ENCODE assay signal across 15 cellular contexts in genomic region chr9:133340916-133341315, GRCh38. TPM values are rescaled to one million over a fixed set of nuclear protein-coding genes. Genes with fewer than 3 reads are reported as not detected.
DNase-seq lines count a peak whose midpoint lies in the region; ATAC-seq lines count a peak whose summit lies in the region.
"Had no signal": no experiment of that assay in that cellular context is flagged by ENCODE, and none has a peak within 500 bp of the region (broad histone marks: within the 10 kb centered on the region; RNA-seq: fewer than 3 reads in every experiment).

No MANE protein-coding gene starts in this region.

- peak overlapping the region; percentile 34 for H3K27ac Mint-ChIP-seq in stimulated activated naive CD8-positive, alpha-beta T cell treated with anti-CD3 and anti-CD28 coated beads, Interleukin-15, Interleukin-2, amounts not matched to agents 100 ng/mL and 50 ng/mL, for 24 hours
- peak overlapping the region in 1 of 2 donors; percentile 93 for H3K27ac Mint-ChIP-seq in stimulated activated naive CD8-positive, alpha-beta T cell treated with anti-CD3 and anti-CD28 coated beads, Interleukin-15, amount 100 ng/mL, for 72 hours
- H3K27ac Mint-ChIP-seq in activated naive CD8-positive, alpha-beta T cell treated with anti-CD3 and anti-CD28 coated beads, Interleukin-2, amount 50 U/mL, for 24 hours = peak overlapping the region; percentile 52
- peak overlapping the region; percentile 67 to 93 (median 84) for H3K27ac Mint-ChIP-seq in naive thymus-derived CD8-positive, alpha-beta T cell
- H3K27ac Mint-ChIP-seq: H9 had no signal

- peaks cover 56% of the 10 kb centered on the region for H3K4me1 Mint-ChIP-seq in stimulated activated naive CD8-positive, alpha-beta T cell treated with anti-CD3 and anti-CD28 coated beads, Interleukin-15, Interleukin-2, amounts not matched to agents 100 ng/mL and 50 ng/mL, for 24 hours (ENCODE audit: low read depth)
- peaks cover 61% of the 10 kb centered on the region for H3K4me1 Mint-ChIP-seq in stimulated activated naive CD8-positive, alpha-beta T cell treated with anti-CD3 and anti-CD28 coated beads, Interleukin-15, amount 100 ng/mL, for 72 hours
- H3K4me1 Mint-ChIP-seq in activated naive CD8-positive, alpha-beta T cell treated with anti-CD3 and anti-CD28 coated beads, Interleukin-2, amount 50 U/mL, for 24 hours = peaks cover 38% of the 10 kb centered on the region
- H3K4me1 Mint-ChIP-seq in naive thymus-derived CD8-positive, alpha-beta T cell = peaks cover 20 to 63% (median 45%) of the 10 kb centered on the region in 4 donors

- H3K27me3 Mint-ChIP-seq in stimulated activated naive CD8-positive, alpha-beta T cell treated with anti-CD3 and anti-CD28 coated beads, Interleukin-15, Interleukin-2, amounts not matched to agents 100 ng/mL and 50 ng/mL, for 24 hours = no peaks in the 10 kb centered on the region
- H3K27me3 Mint-ChIP-seq in stimulated activated naive CD8-positive, alpha-beta T cell treated with anti-CD3 and anti-CD28 coated beads, Interleukin-15, amount 100 ng/mL, for 72 hours = no peaks in the 10 kb centered on the region
- H3K27me3 Mint-ChIP-seq in activated naive CD8-positive, alpha-beta T cell treated with anti-CD3 and anti-CD28 coated beads, Interleukin-2, amount 50 U/mL, for 24 hours = no peaks in the 10 kb centered on the region
- H3K27me3 Mint-ChIP-seq in naive thymus-derived CD8-positive, alpha-beta T cell = no peaks in the 10 kb centered on the region

- no peak overlapping the region for H3K4me3 Mint-ChIP-seq in stimulated activated naive CD8-positive, alpha-beta T cell treated with anti-CD3 and anti-CD28 coated beads, Interleukin-15, Interleukin-2, amounts not matched to agents 100 ng/mL and 50 ng/mL, for 24 hours
- H3K4me3 Mint-ChIP-seq in stimulated activated naive CD8-positive, alpha-beta T cell treated with anti-CD3 and anti-CD28 coated beads, Interleukin-15, amount 100 ng/mL, for 72 hours = no peak overlapping the region
- no peak overlapping the region for H3K4me3 Mint-ChIP-seq in activated naive CD8-positive, alpha-beta T cell treated with anti-CD3 and anti-CD28 coated beads, Interleukin-2, amount 50 U/mL, for 24 hours
- H3K4me3 Mint-ChIP-seq in naive thymus-derived CD8-positive, alpha-beta T cell = peak overlapping the region in 5 of 10 donors; percentile 4 to 72 (median 63)
- H3K4me3 Mint-ChIP-seq: H9 had no signal

- DNase-seq in stimulated activated naive CD8-positive, alpha-beta T cell treated with anti-CD3 and anti-CD28 coated beads, Interleukin-15, amount 100 ng/mL, for 72 hours = no peak
- DNase-seq in activated naive CD8-positive, alpha-beta T cell treated with anti-CD3 and anti-CD28 coated beads, Interleukin-2, amount 50 U/mL, for 24 hours = no peak
- DNase-seq in naive thymus-derived CD8-positive, alpha-beta T cell = no peak
- DNase-seq in CD1c-positive myeloid dendritic cell (ENCODE audit: extremely low spot score) = no peak
- DNase-seq in NOMO-1 treated with DMSO at 0.1 percent for 48 hours (lab: John Stamatoyannopoulos, UW; ENCODE audit: unreplicated experiment) = no peak
- DNase-seq in NCI-H2081 treated with DMSO at 0.1 percent for 48 hours (lab: John Stamatoyannopoulos, UW) = no peak
- no peak for DNase-seq in NCI-H1930 (lab: John Stamatoyannopoulos, UW)
- DNase-seq: activated CD4-positive, alpha-beta T cell treated with anti-CD3 and anti-CD28 coated beads, Interleukin-2, amount 50 U/mL, for 1 hour; foreskin keratinocyte; H9; MG63; NCI-H1694 treated with DMSO at 0.1 percent for 48 hours; SJCRH30; T1000 had no signal

- POLR2A ChIA-PET in naive thymus-derived CD8-positive, alpha-beta T cell (lab: Charles Lee) = interaction anchor here (1.3 to 2.1 kb wide), 2 partner anchors 34 to 310 kb away, joined by 5 to 6 read pairs; partner anchors contain the start of gene GTF3C5

- ATAC-seq in stimulated activated naive CD8-positive, alpha-beta T cell treated with anti-CD3 and anti-CD28 coated beads, Interleukin-15, amount 100 ng/mL, for 72 hours = no peak
- no peak for ATAC-seq in activated naive CD8-positive, alpha-beta T cell treated with anti-CD3 and anti-CD28 coated beads, Interleukin-2, amount 50 U/mL, for 24 hours
- ATAC-seq in naive thymus-derived CD8-positive, alpha-beta T cell = no peak
- ATAC-seq: foreskin keratinocyte had no signal

- no peaks in the 10 kb centered on the region for H3K9me3 Mint-ChIP-seq in stimulated activated naive CD8-positive, alpha-beta T cell treated with anti-CD3 and anti-CD28 coated beads, Interleukin-15, Interleukin-2, amounts not matched to agents 100 ng/mL and 50 ng/mL, for 24 hours
- H3K9me3 Mint-ChIP-seq in stimulated activated naive CD8-positive, alpha-beta T cell treated with anti-CD3 and anti-CD28 coated beads, Interleukin-15, amount 100 ng/mL, for 72 hours = no peaks in the 10 kb centered on the region
- no peaks in the 10 kb centered on the region for H3K9me3 Mint-ChIP-seq in activated naive CD8-positive, alpha-beta T cell treated with anti-CD3 and anti-CD28 coated beads, Interleukin-2, amount 50 U/mL, for 24 hours
- no peaks in the 10 kb centered on the region for H3K9me3 Mint-ChIP-seq in naive thymus-derived CD8-positive, alpha-beta T cell

- peaks cover 65% of the 10 kb centered on the region for H3K36me3 Mint-ChIP-seq in stimulated activated naive CD8-positive, alpha-beta T cell treated with anti-CD3 and anti-CD28 coated beads, Interleukin-15, Interleukin-2, amounts not matched to agents 100 ng/mL and 50 ng/mL, for 24 hours (ENCODE audit: low read depth)
- H3K36me3 Mint-ChIP-seq in activated naive CD8-positive, alpha-beta T cell treated with anti-CD3 and anti-CD28 coated beads, Interleukin-2, amount 50 U/mL, for 24 hours (ENCODE audit: low read depth) = peaks cover 43% of the 10 kb centered on the region
- H3K36me3 Mint-ChIP-seq in naive thymus-derived CD8-positive, alpha-beta T cell = peaks cover 0 to 47% (median 5%) of the 10 kb centered on the region in 3 donors

RNA-seq across cellular contexts. Expression of gene SURF6, which starts 4.9 kb away (rescaled TPM):
- 10 to 100 TPM; 29.8 to 34.1 TPM for total RNA-seq in naive thymus-derived CD8-positive, alpha-beta T cell
- polyA plus RNA-seq in naive thymus-derived CD8-positive, alpha-beta T cell = 10 to 100 TPM in 2 of 3 donors, 1 to 10 TPM in 1; 4.9 to 16.9 (median 10.1) TPM

RNA-seq across cellular contexts. Expression of gene MED22, which starts 7.0 kb away (rescaled TPM):
- 10 to 100 TPM; 38.2 to 46.4 TPM for total RNA-seq in naive thymus-derived CD8-positive, alpha-beta T cell
- polyA plus RNA-seq in naive thymus-derived CD8-positive, alpha-beta T cell = 10 to 100 TPM; 10.3 to 20.6 (median 17.5) TPM

RNA-seq across cellular contexts. Expression of gene RPL7A, which starts 7.1 kb away (rescaled TPM):
- 1,000 to 10,000 TPM; 2,300 to 2,355 TPM for total RNA-seq in naive thymus-derived CD8-positive, alpha-beta T cell
- 1,000 to 10,000 TPM; 1,183 to 1,387 (median 1,313) TPM for polyA plus RNA-seq in naive thymus-derived CD8-positive, alpha-beta T cell

RNA-seq across cellular contexts. Expression of gene SURF1, which starts 15.4 kb away (rescaled TPM):
- 10 to 100 TPM; 58.7 to 59.5 TPM for total RNA-seq in naive thymus-derived CD8-positive, alpha-beta T cell
- polyA plus RNA-seq in naive thymus-derived CD8-positive, alpha-beta T cell = 100 to 1,000 TPM in 2 of 3 donors, 10 to 100 TPM in 1; 90.6 to 119 (median 112) TPM

RNA-seq across cellular contexts. Expression of gene SURF2, which starts 15.4 kb away (rescaled TPM):
- 10 to 100 TPM; 22.8 to 24.7 TPM for total RNA-seq in naive thymus-derived CD8-positive, alpha-beta T cell
- polyA plus RNA-seq in naive thymus-derived CD8-positive, alpha-beta T cell = 10 to 100 TPM; 39.8 to 52.0 (median 49.9) TPM
